ENCODE assay signal across 21 cellular contexts in genomic region chr1:116478621-116479020, GRCh38.
DNase-seq lines count a peak whose midpoint lies in the region; ATAC-seq and TF ChIP-seq lines count a peak whose summit lies in the region.
"Had no signal": no experiment of that assay in that cellular context is flagged by ENCODE, and none has a peak within 500 bp of the region (broad histone marks: within the 10 kb centered on the region; RNA-seq: fewer than 3 reads in every experiment).

No MANE protein-coding gene starts in this region.

- peak overlapping the region; percentile 7 for H3K4me3 ChIP-seq in epithelial cell of proximal tubule (ENCODE audit: low read depth, low read length)
- H3K4me3 ChIP-seq in BE2C (ENCODE audit: low read depth, low read length): no peak overlapping the region
- H3K4me3 ChIP-seq: Peyer's patch, SJSA1 had no signal

- H3K27me3 ChIP-seq in BE2C: no peaks in the 10 kb centered on the region
- H3K27me3 ChIP-seq: Peyer's patch had no signal

- intact Hi-C loops in left colon (cut with DNase I, micrococcal nuclease): no loop called here

- ATAC-seq in HG02588 (IDR thresholded peaks at IDR 0.05; ENCODE audit: unreplicated experiment) (no peak), left colon (no peak)
- ATAC-seq: CD8-positive, alpha-beta T cell had no signal

- no peak for TF ChIP-seq CTCF in epithelial cell of proximal tubule (conservative IDR thresholded peaks at IDR 0.05; ENCODE audit: low read depth, low read length)
- TF ChIP-seq CTCF in nephron (IDR thresholded peaks at IDR 0.05; ENCODE audit: unreplicated experiment in 3 of 3): no peak
- no peak for TF ChIP-seq CTCF in BE2C (IDR thresholded peaks at IDR 0.05; ENCODE audit: low read depth, low read length)

- H3K4me3 Mint-ChIP-seq in nephron: no peak overlapping the region
- H3K4me3 Mint-ChIP-seq: CD8-positive, alpha-beta T cell had no signal

- no peaks in the 10 kb centered on the region for H3K36me3 ChIP-seq in BE2C
- H3K36me3 ChIP-seq: Peyer's patch, SJSA1 had no signal

- no peaks in the 10 kb centered on the region for H3K9me3 ChIP-seq in BE2C
- H3K9me3 ChIP-seq: Peyer's patch, SJSA1 had no signal

- H3K4me1 Mint-ChIP-seq in nephron: peaks cover 41% of the 10 kb centered on the region

- H3K27me3 Mint-ChIP-seq in nephron (ENCODE audit: low read depth): peaks cover 6% of the 10 kb centered on the region

- peaks cover 59% of the 10 kb centered on the region for H3K4me1 ChIP-seq in BE2C
- H3K4me1 ChIP-seq: SJSA1 had no signal

- DNase-seq in NCI-H526 treated with DMSO at 0.1 percent for 48 hours (lab: John Stamatoyannopoulos, UW) (peak; percentile 65), epithelial cell of proximal tubule (ENCODE audit: low read depth) (no peak), left colon (no peak), BE2C (no peak), Ammon's horn (ENCODE audit: low spot score) (no peak)
- DNase-seq: ACHN; C1 segment of cervical spinal cord; Calu3; CD8-positive, alpha-beta T cell; DMS153; KBM-7; NCI-H1092 treated with DMSO at 0.1 percent for 48 hours; NCI-H1436 treated with DMSO at 0.1 percent for 48 hours; NCI-H2029; NCI-H2227 treated with DMSO at 0.1 percent for 48 hours; NCI-H510A; NCI-H774; Peyer's patch had no signal

- H3K27ac Mint-ChIP-seq in nephron: peak overlapping the region in 2 of 3 experiments; percentile 20 to 86
- H3K27ac Mint-ChIP-seq: CD8-positive, alpha-beta T cell had no signal

- no peaks in the 10 kb centered on the region for H3K36me3 Mint-ChIP-seq in nephron (ENCODE audit: low read depth)
- H3K36me3 Mint-ChIP-seq: CD8-positive, alpha-beta T cell had no signal

- no peaks in the 10 kb centered on the region for H3K9me3 Mint-ChIP-seq in nephron
- H3K9me3 Mint-ChIP-seq: CD8-positive, alpha-beta T cell had no signal
